1 cellular context compared by ENCODE assay signal in genomic region chr14:64520699-64521098, GRCh38.
TF ChIP-seq lines count a peak whose summit lies in the region.

No MANE protein-coding gene starts in this region.

TF ChIP-seq in IMR-90, 13 proteins besides CTCF, POLR2A, EP300 and RAD21:
- TF ChIP-seq, protein P1, sequence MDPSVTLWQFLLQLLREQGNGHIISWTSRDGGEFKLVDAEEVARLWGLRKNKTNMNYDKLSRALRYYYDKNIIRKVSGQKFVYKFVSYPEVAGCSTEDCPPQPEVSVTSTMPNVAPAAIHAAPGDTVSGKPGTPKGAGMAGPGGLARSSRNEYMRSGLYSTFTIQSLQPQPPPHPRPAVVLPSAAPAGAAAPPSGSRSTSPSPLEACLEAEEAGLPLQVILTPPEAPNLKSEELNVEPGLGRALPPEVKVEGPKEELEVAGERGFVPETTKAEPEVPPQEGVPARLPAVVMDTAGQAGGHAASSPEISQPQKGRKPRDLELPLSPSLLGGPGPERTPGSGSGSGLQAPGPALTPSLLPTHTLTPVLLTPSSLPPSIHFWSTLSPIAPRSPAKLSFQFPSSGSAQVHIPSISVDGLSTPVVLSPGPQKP (IDR thresholded peaks at IDR 0.05; ENCODE audit: borderline replicate concordance, low read depth, low read length): no peak
- peak; percentile 73 for TF ChIP-seq CEBPB (IDR thresholded peaks at IDR 0.05; ENCODE audit: low read depth, low read length)
- no peak for TF ChIP-seq FOS (IDR thresholded peaks at IDR 0.05; ENCODE audit: low read depth, low read length)
